ENCODE assay signal across 26 cellular contexts in genomic region chr2:101580528-101580927, GRCh38.
"Had no signal": no experiment of that assay in that cellular context is flagged by ENCODE, and none has a peak within 500 bp of the region (broad histone marks: within the 10 kb centered on the region; RNA-seq: fewer than 3 reads in every experiment).

No MANE protein-coding gene starts in this region.

- ATAC-seq: activated CD4-positive, alpha-beta T cell treated with anti-CD3 and anti-CD28 coated beads for 36 hours; activated CD8-positive, alpha-beta T cell treated with anti-CD3 and anti-CD28 coated beads for 36 hours; Panc1 had no signal

- H3K9me3 ChIP-seq: MG63, SJCRH30, SK-N-SH had no signal

- H3K4me2 ChIP-seq: SK-N-SH had no signal

- H3K27me3 ChIP-seq: breast epithelium, MG63, SJCRH30 had no signal

- DNase-seq: activated CD4-positive, alpha-beta T cell treated with anti-CD3 and anti-CD28 coated beads for 36 hours; activated CD4-positive, CD25-positive, alpha-beta regulatory T cell; activated CD8-positive, alpha-beta memory T cell treated with anti-CD3 and anti-CD28 coated beads, Interleukin-2, amount 50 U/mL, for 4 hours; activated CD8-positive, alpha-beta T cell treated with anti-CD3 and anti-CD28 coated beads for 36 hours; activated effector memory CD4-positive, alpha-beta T cell treated with Interleukin-2 at 50 U/mL for 16 hours; activated naive CD4-positive, alpha-beta T cell; activated T-cell treated with anti-CD3 and anti-CD28 coated beads, Interleukin-2, amount 50 U/mL, for 1 hour; aorta; central memory CD4-positive, alpha-beta T cell; MG63; MV-4-11; NCI-H1105; NCI-H1436 treated with DMSO at 0.1 percent for 48 hours; NCI-H1930; NCI-H510A treated with DMSO at 0.1 percent for 48 hours; NCI-H69; NK-92 treated with Interleukin-12 subunit alpha and Interleukin-12 subunit beta, amount 100 ng/mL, for 24 hours; OCI-M1; Right ventricle myocardium superior; SJCRH30; SK-N-SH; T-helper 1 cell had no signal

- H3K36me3 ChIP-seq: breast epithelium, MG63, SJCRH30 had no signal

- H3K4me1 ChIP-seq: breast epithelium, SJCRH30 had no signal

- H3K27ac ChIP-seq: breast epithelium, RWPE1, SJCRH30, VCaP had no signal

- H3K4me3 ChIP-seq: breast epithelium, MG63, SJCRH30 had no signal
